Comparison of ENCODE assay signal across 1 cellular context in genomic region chr17:19362293-19363113, GRCh38.
TF ChIP-seq lines count a peak whose summit lies in the region.

Gene B9D1, minus strand, starts transcription at chr17:19362723. Its CDS starts 154 bp downstream, at chr17:19362569.

TF ChIP-seq in HepG2, 621 proteins besides CTCF, POLR2A, EP300 and RAD21 (continued from another document and continues in another):
- TF ChIP-seq ARID4A (CRISPR knock-in tag; IDR thresholded peaks at IDR 0.05; ENCODE audit: borderline replicate concordance) (peak; percentile 94), ZNF724P (CRISPR knock-in tag; IDR thresholded peaks at IDR 0.05; ENCODE audit: borderline replicate concordance) (no peak; the same call in 1 of the 2 replicates), MED13 (CRISPR knock-in tag; IDR thresholded peaks at IDR 0.05) (no peak), TERF1 (CRISPR knock-in tag; IDR thresholded peaks at IDR 0.05) (no peak), IKZF4 (CRISPR knock-in tag; IDR thresholded peaks at IDR 0.05; ENCODE audit: borderline replicate concordance, low read depth, not compliant biosample characterization) (peak; percentile 38), ZNF513 (CRISPR knock-in tag; conservative IDR thresholded peaks at IDR 0.05) (0 out of 2 replicates have a peak, but pooled peaks have one; percentile 35), ZNF354B (CRISPR knock-in tag; IDR thresholded peaks at IDR 0.05) (peak; percentile 53; the same call in 1 of the 2 replicates), ZSCAN9 (CRISPR knock-in tag; IDR thresholded peaks at IDR 0.05; ENCODE audit: borderline replicate concordance) (peak; percentile 60), ZNF777 (CRISPR knock-in tag; IDR thresholded peaks at IDR 0.05) (peak; percentile 94), PRDM15 (CRISPR knock-in tag; IDR thresholded peaks at IDR 0.05) (no peak), ZNF598 (CRISPR knock-in tag; IDR thresholded peaks at IDR 0.05; ENCODE audit: borderline replicate concordance) (peak; percentile 56; the same call in 1 of the 2 replicates), ZNF891 (CRISPR knock-in tag; IDR thresholded peaks at IDR 0.05) (no peak), GATAD2A (CRISPR knock-in tag; IDR thresholded peaks at IDR 0.05) (peak; percentile 68), EED (CRISPR knock-in tag; IDR thresholded peaks at IDR 0.05) (0 out of 2 replicates have a peak, but pooled peaks have one; percentile 80), HDAC2 (CRISPR knock-in tag; IDR thresholded peaks at IDR 0.05) (peak; percentile 50), BRF2 (CRISPR knock-in tag; IDR thresholded peaks at IDR 0.05) (no peak), GZF1 (CRISPR knock-in tag; IDR thresholded peaks at IDR 0.05) (no peak), SP4 (CRISPR knock-in tag; IDR thresholded peaks at IDR 0.05) (peak; percentile 94), ZEB1 (IDR thresholded peaks at IDR 0.05; ENCODE audit: insufficient replicate concordance, low read depth) (peak; percentile 71), ZBTB37 (CRISPR knock-in tag; IDR thresholded peaks at IDR 0.05) (no peak), MATR3 (CRISPR knock-in tag; IDR thresholded peaks at IDR 0.05) (no peak), AKAP8 (CRISPR knock-in tag; IDR thresholded peaks at IDR 0.05) (peak; percentile 60; the same call in 1 of the 2 replicates), ERF (CRISPR knock-in tag; IDR thresholded peaks at IDR 0.05) (peak; percentile 58; the same call in 1 of the 2 replicates), ZNF720 (CRISPR knock-in tag; IDR thresholded peaks at IDR 0.05) (0 out of 2 replicates have a peak, but pooled peaks have one; percentile 17), ISX (CRISPR knock-in tag; conservative IDR thresholded peaks at IDR 0.05) (no peak), ZFP36L1 (CRISPR knock-in tag; IDR thresholded peaks at IDR 0.05) (peak; percentile 63; the same call in 1 of the 2 replicates), PITX1 (CRISPR knock-in tag; IDR thresholded peaks at IDR 0.05) (peak; percentile 64; the same call in 1 of the 2 replicates), ELF1 (CRISPR knock-in tag; IDR thresholded peaks at IDR 0.05) (no peak), SALL2 (CRISPR knock-in tag; IDR thresholded peaks at IDR 0.05) (peak; percentile 60), ZNF781 (CRISPR knock-in tag; IDR thresholded peaks at IDR 0.05; ENCODE audit: borderline replicate concordance, not compliant biosample characterization) (no peak), REPIN1 (CRISPR knock-in tag; IDR thresholded peaks at IDR 0.05; ENCODE audit: borderline replicate concordance, low read depth) (peak; percentile 78), HNF1A (IDR thresholded peaks at IDR 0.05; ENCODE audit: low read depth) (no peak), HNF1A (CRISPR knock-in tag; IDR thresholded peaks at IDR 0.05; ENCODE audit: borderline replicate concordance) (peak; percentile 50; the same call in 1 of the 2 replicates), ZNF281 (CRISPR knock-in tag; IDR thresholded peaks at IDR 0.05; ENCODE audit: borderline replicate concordance) (peak; percentile 62; the same call in 1 of the 2 replicates), CHCHD3 (CRISPR knock-in tag; IDR thresholded peaks at IDR 0.05) (0 out of 2 replicates have a peak, but pooled peaks have one; percentile 42), ZNF207 (IDR thresholded peaks at IDR 0.05; ENCODE audit: borderline replicate concordance) (no peak), ZNF501 (CRISPR knock-in tag; IDR thresholded peaks at IDR 0.05) (peak; percentile 83), ZNF335 (CRISPR knock-in tag; IDR thresholded peaks at IDR 0.05) (0 out of 2 replicates have a peak, but pooled peaks have one; percentile 35), ZNF350 (CRISPR knock-in tag; IDR thresholded peaks at IDR 0.05; ENCODE audit: borderline replicate concordance, low read depth) (peak; percentile 89), MIXL1 (CRISPR knock-in tag; IDR thresholded peaks at IDR 0.05) (peak; percentile 52; the same call in 1 of the 2 replicates), NBN (conservative IDR thresholded peaks at IDR 0.05) (no peak)
